Comparison of ENCODE assay signal across 12 cellular contexts in the genomic region with DNA sequence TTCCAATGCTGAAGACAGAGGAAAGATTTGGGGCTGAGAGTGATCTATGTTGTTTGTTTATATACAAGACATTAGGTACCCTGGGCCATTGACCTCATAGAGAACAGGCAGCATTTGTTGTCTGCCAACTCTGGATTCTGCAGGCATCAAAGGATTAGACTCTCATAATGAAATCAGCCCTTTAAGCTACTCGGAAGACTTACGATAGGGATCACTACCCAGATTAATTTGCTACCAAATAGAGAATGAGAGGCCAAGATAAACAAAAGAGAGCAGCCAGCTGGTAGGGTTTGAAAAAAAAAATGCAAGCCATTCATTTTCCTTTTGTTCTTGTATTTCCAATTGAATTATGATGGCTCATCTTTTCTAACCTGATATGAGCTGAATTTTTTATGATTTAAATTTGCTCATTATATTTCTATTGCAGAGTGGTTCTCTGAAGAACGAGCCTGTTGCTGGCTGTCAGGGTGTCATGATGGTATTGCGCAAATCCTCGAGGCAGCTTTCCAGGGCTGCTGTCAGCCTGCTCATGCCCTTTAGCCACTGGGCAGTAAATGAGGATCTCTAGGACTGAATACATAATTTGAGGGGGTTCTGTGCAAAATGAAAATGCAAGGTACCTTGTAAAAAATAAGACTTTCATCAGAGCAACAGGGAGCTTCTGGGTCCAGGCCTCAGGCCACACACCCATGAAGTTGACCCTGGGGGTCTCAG.
A peak's percentile ranks its signal among the peaks of the same experiment; 100 is the strongest.
DNase-seq lines count a peak whose midpoint lies in the region; ATAC-seq, FAIRE-seq and TF ChIP-seq lines count a peak whose summit lies in the region.
"Had no signal": no experiment of that assay in that cellular context is flagged by ENCODE, and none has a peak within 500 bp of the region (broad histone marks: within the 10 kb centered on the region; RNA-seq: fewer than 3 reads in every experiment).

No MANE protein-coding gene starts in this region.

- no peak overlapping the region for H3K4me3 Mint-ChIP-seq in chondrocyte (ENCODE audit: unreplicated experiment)
- H3K4me3 Mint-ChIP-seq: memory B cell had no signal

- peaks cover 1% of the 10 kb centered on the region for H3K36me3 Mint-ChIP-seq in chondrocyte (ENCODE audit: low read depth)
- H3K36me3 Mint-ChIP-seq: memory B cell had no signal

- no peak overlapping the region for H3K4me3 ChIP-seq in trophoblast cell (ENCODE audit: low read depth, low read length)
- H3K4me3 ChIP-seq: ascending aorta, HAP-1 had no signal

- H3K4me1 Mint-ChIP-seq in chondrocyte (ENCODE audit: low read depth), result peaks cover 22% of the 10 kb centered on the region
- H3K4me1 Mint-ChIP-seq: memory B cell had no signal

- no peak overlapping the region for H2AFZ ChIP-seq in trophoblast cell (ENCODE audit: insufficient read depth, low read length, poor library complexity)

- no peaks in the 10 kb centered on the region for H3K79me2 ChIP-seq in trophoblast cell (ENCODE audit: control insufficient read depth, insufficient read depth, low read length, poor library complexity)

- peak overlapping the region; percentile 76 for H2BK120ac ChIP-seq in trophoblast cell (ENCODE audit: insufficient read depth, low read length, poor library complexity)

- peak overlapping the region; percentile 74 for H2BK12ac ChIP-seq in trophoblast cell (ENCODE audit: low read length)

- peak; percentile 71 for ATAC-seq in esophagus mucosa

- H3K27me3 ChIP-seq in trophoblast cell (ENCODE audit: insufficient read depth, low read length), result no peaks in the 10 kb centered on the region
- H3K27me3 ChIP-seq: ascending aorta had no signal

- no peak overlapping the region for H3K4ac ChIP-seq in trophoblast cell (ENCODE audit: low read depth, low read length)

- H3K23ac ChIP-seq in trophoblast cell (ENCODE audit: low read length), result no peak overlapping the region

- peak overlapping the region; percentile 44 for H3K27ac ChIP-seq in trophoblast cell (ENCODE audit: low read depth, low read length)
- H3K27ac ChIP-seq: ascending aorta, VCaP had no signal

- peak overlapping the region; percentile 53 for H3K14ac ChIP-seq in trophoblast cell (ENCODE audit: low read length)

- peaks cover 14% of the 10 kb centered on the region for H3K9me3 Mint-ChIP-seq in chondrocyte (ENCODE audit: low read depth)

- peaks cover 4% of the 10 kb centered on the region for H3K79me1 ChIP-seq in trophoblast cell (ENCODE audit: low read length)

- H3K4me1 ChIP-seq in trophoblast cell (ENCODE audit: control insufficient read depth in 1 of 2, insufficient read depth in 2 of 2, low read length in 2 of 2), result peaks cover 3 to 5% of the 10 kb centered on the region in 2 experiments
- H3K4me1 ChIP-seq: HAP-1 had no signal

- DNase-seq in H4 (ENCODE audit: low spot score) (peak; percentile 88), NCI-H524 treated with DMSO at 0.1 percent for 48 hours (lab: John Stamatoyannopoulos, UW) (peak; percentile 58), trophoblast cell (peak; percentile 49 to 61), chondrocyte (ENCODE audit: low spot score) (no peak), GM19239 (ENCODE audit: insufficient read length, low spot score) (no peak), NOMO-1 treated with dmso at 0.1 percent for 144 hours (lab: John Stamatoyannopoulos, UW; ENCODE audit: unreplicated experiment) (no peak)
- DNase-seq in stimulated activated CD4-positive, alpha-beta T cell treated with anti-CD3 and anti-CD28 coated beads, Interleukin-4, amount 100 ng/mL, for 4 hours, result no peak

- H4K8ac ChIP-seq in trophoblast cell (ENCODE audit: low read depth, low read length), result no peak overlapping the region

- H3K9me3 ChIP-seq in trophoblast cell (ENCODE audit: insufficient read depth, low read depth, low read length), result no peaks in the 10 kb centered on the region
- H3K9me3 ChIP-seq: ascending aorta had no signal

- H3K27ac Mint-ChIP-seq in chondrocyte (ENCODE audit: unreplicated experiment), result no peak overlapping the region
- H3K27ac Mint-ChIP-seq: memory B cell had no signal

- no peak overlapping the region for H4K91ac ChIP-seq in trophoblast cell (ENCODE audit: low read depth, low read length)

- H2BK5ac ChIP-seq in trophoblast cell (ENCODE audit: low read depth, low read length, poor library complexity), result peak overlapping the region; percentile 84

- H3K4me2 ChIP-seq in trophoblast cell (ENCODE audit: low read length), result no peak overlapping the region

- FAIRE-seq in GM19239 (lab: Jason Lieb, UNC), result no peak

- no peak for TF ChIP-seq CTCF in chondrocyte (IDR thresholded peaks at IDR 0.05)

- no CpG with 5 or more reads among the region's 5 CpGs for WGBS in trophoblast cell (ENCODE audit: extremely low coverage, insufficient coverage, insufficient read length)

- no peaks in the 10 kb centered on the region for H3K27me3 Mint-ChIP-seq in chondrocyte (ENCODE audit: low read depth)
- H3K27me3 Mint-ChIP-seq: memory B cell had no signal

- no peak overlapping the region for H4K12ac ChIP-seq in trophoblast cell (ENCODE audit: low read depth, low read length)

- no peak overlapping the region for H3K9ac ChIP-seq in trophoblast cell (ENCODE audit: low read length)

- H3K18ac ChIP-seq in trophoblast cell (ENCODE audit: low read length), result no peak overlapping the region

- no peaks in the 10 kb centered on the region for H3K36me3 ChIP-seq in trophoblast cell (ENCODE audit: control insufficient read depth in 1 of 2, insufficient read depth in 2 of 2, low read length in 2 of 2)
- H3K36me3 ChIP-seq: ascending aorta, HAP-1 had no signal

- no peak overlapping the region for H2AK5ac ChIP-seq in trophoblast cell (ENCODE audit: low read length)

Comparison
In these comparisons a context has a peak if more than half of its experiments do, and no peak if none do; other contexts are left out.
1. DNase-seq: peak in H4 (single experiment), NCI-H524 treated with DMSO at 0.1 percent for 48 hours (single experiment) and trophoblast cell (2 of 2); none in chondrocyte (single experiment), stimulated activated CD4-positive, alpha-beta T cell treated with anti-CD3 and anti-CD28 coated beads, Interleukin-4, amount 100 ng/mL, for 4 hours (0 of 2), GM19239 (single experiment) and NOMO-1 treated with dmso at 0.1 percent for 144 hours (single experiment).